Comparison of ENCODE assay signal across 9 cellular contexts in genomic region chr6:43724914-43725642, GRCh38. TPM values are rescaled to one million over a fixed set of nuclear protein-coding genes. Genes with fewer than 3 reads are reported as not detected.
A peak's percentile ranks its signal among the peaks of the same experiment; 100 is the strongest.
DNase-seq lines count a peak whose midpoint lies in the region; ATAC-seq, FAIRE-seq and TF ChIP-seq lines count a peak whose summit lies in the region.
"Had no signal": no experiment of that assay in that cellular context is flagged by ENCODE, and none has a peak within 500 bp of the region (broad histone marks: within the 10 kb centered on the region; RNA-seq: fewer than 3 reads in every experiment).

No MANE protein-coding gene starts in this region.

- WGBS in pancreas, 2 donors = 59 to 60% methylated on average over 17 of the region's 17 CpGs

- H3K4me3 ChIP-seq in epithelial cell of esophagus (ENCODE audit: low read length) = no peak overlapping the region
- H3K4me3 ChIP-seq in pancreas = no peak overlapping the region

- H3K36me3 ChIP-seq in pancreas = no peaks in the 10 kb centered on the region

- H3K27me3 Mint-ChIP-seq in activated CD8-positive, alpha-beta T cell treated with anti-CD3 and anti-CD28 coated beads, Interleukin-2, amount 10 ng/mL, durations not matched to agents 7 days and 5 days (ENCODE audit: low read depth) = peaks cover 15% of the 10 kb centered on the region

- peaks cover 30% of the 10 kb centered on the region for H3K4me1 Mint-ChIP-seq in activated CD8-positive, alpha-beta T cell treated with anti-CD3 and anti-CD28 coated beads, Interleukin-2, amount 10 ng/mL, durations not matched to agents 7 days and 5 days (ENCODE audit: low read depth)

- H3K9me3 ChIP-seq in pancreas = no peaks in the 10 kb centered on the region

- CTCF ChIA-PET in activated CD8-positive, alpha-beta T cell treated with anti-CD3 and anti-CD28 coated beads, Interleukin-2, amount 10 ng/mL, durations not matched to agents 7 days and 5 days (lab: Charles Lee) = interaction anchor here (0.6 to 4.9 kb wide), 24 partner anchors 8 to 512 kb away, joined by 3 to 38 read pairs (median 5); partner anchors contain the start of gene VEGFA

- H3K36me3 Mint-ChIP-seq in activated CD8-positive, alpha-beta T cell treated with anti-CD3 and anti-CD28 coated beads, Interleukin-2, amount 10 ng/mL, durations not matched to agents 7 days and 5 days (ENCODE audit: low read depth) = no peaks in the 10 kb centered on the region

- FAIRE-seq in pancreas (lab: Jason Lieb, UNC) = no peak
- FAIRE-seq: endothelial cell of umbilical vein had no signal

- peak; percentile 51 for ATAC-seq in HG02938 (IDR thresholded peaks at IDR 0.05; ENCODE audit: unreplicated experiment)
- peak; percentile 78 for ATAC-seq in activated CD8-positive, alpha-beta T cell treated with anti-CD3 and anti-CD28 coated beads, Interleukin-2, amount 10 ng/mL, durations not matched to agents 7 days and 5 days
- ATAC-seq in pancreas = peak; percentile 26 to 89 (median 79)

- peak overlapping the region; percentile 87 for H3K27ac Mint-ChIP-seq in activated CD8-positive, alpha-beta T cell treated with anti-CD3 and anti-CD28 coated beads, Interleukin-2, amount 10 ng/mL, durations not matched to agents 7 days and 5 days

- DNase-seq in NCI-H510A treated with DMSO at 0.1 percent for 48 hours (lab: John Stamatoyannopoulos, UW) = peak; percentile 75
- DNase-seq in activated CD8-positive, alpha-beta T cell treated with anti-CD3 and anti-CD28 coated beads, Interleukin-2, amount 10 ng/mL, durations not matched to agents 7 days and 5 days = peak; percentile 79
- DNase-seq in epithelial cell of esophagus (ENCODE audit: low read depth) = peak; percentile 95
- peak; percentile 38 to 68 (median 61) for DNase-seq in pancreas
- no peak for DNase-seq in posterior cingulate gyrus
- DNase-seq in NCI-H345 treated with DMSO at 0.1 percent for 48 hours (lab: John Stamatoyannopoulos, UW; ENCODE audit: unreplicated experiment) = no peak

- no peaks in the 10 kb centered on the region for H3K9me3 Mint-ChIP-seq in activated CD8-positive, alpha-beta T cell treated with anti-CD3 and anti-CD28 coated beads, Interleukin-2, amount 10 ng/mL, durations not matched to agents 7 days and 5 days (ENCODE audit: insufficient read depth)

- H3K27me3 ChIP-seq in pancreas = no peaks in the 10 kb centered on the region

- TF ChIP-seq CTCF in epithelial cell of esophagus (IDR thresholded peaks at IDR 0.05; ENCODE audit: insufficient read depth, low read depth, low read length, missing control alignments) (no peak), pancreas (IDR thresholded peaks at IDR 0.05) (no peak)

- H3K4me3 Mint-ChIP-seq in activated CD8-positive, alpha-beta T cell treated with anti-CD3 and anti-CD28 coated beads, Interleukin-2, amount 10 ng/mL, durations not matched to agents 7 days and 5 days = peak overlapping the region; percentile 39

- TF ChIP-seq POLR2A in GM15510 (IDR thresholded peaks at IDR 0.05; ENCODE audit: borderline replicate concordance, extremely low read depth, insufficient read length) = peak; percentile 43

- POLR2A ChIA-PET in activated CD8-positive, alpha-beta T cell treated with anti-CD3 and anti-CD28 coated beads, Interleukin-2, amount 10 ng/mL, durations not matched to agents 7 days and 5 days (lab: Charles Lee) = interaction anchor here (0.7 to 1.1 kb wide), 4 partner anchors 49 to 350 kb away, joined by 3 to 4 read pairs (median 3); no protein-coding TSS in a partner anchor

- H3K27ac ChIP-seq in pancreas = peak overlapping the region in 1 of 4 donors; percentile 26

- no peaks in the 10 kb centered on the region for H3K4me1 ChIP-seq in pancreas

- intact Hi-C loops in pancreas (cut with DNase I) = loop anchor here in 2 of 3 donors (5.0 kb wide), 2 partner anchors 352 to 357 kb away; no protein-coding TSS in a partner anchor
- intact Hi-C loops in posterior cingulate gyrus (cut with DNase I) = no loop called here

RNA-seq across cellular contexts. Expression of gene MRPS18A, which starts 37.5 kb away (rescaled TPM):
- 10 to 100 TPM; 38.7 to 43.2 TPM for total RNA-seq in activated CD8-positive, alpha-beta T cell treated with anti-CD3 and anti-CD28 coated beads, Interleukin-2, amount 10 ng/mL, durations not matched to agents 7 days and 5 days
- total RNA-seq in pancreas = 10 to 100 TPM; 10.9 to 18.2 (median 14.3) TPM
- polyA plus RNA-seq in pancreas = 10 to 100 TPM; 19.2 to 24.6 TPM

RNA-seq across cellular contexts. Expression of gene VEGFA, which starts 44.9 kb away (rescaled TPM):
- total RNA-seq in activated CD8-positive, alpha-beta T cell treated with anti-CD3 and anti-CD28 coated beads, Interleukin-2, amount 10 ng/mL, durations not matched to agents 7 days and 5 days = 10 to 100 TPM; 37.9 to 39.3 TPM
- 100 to 1,000 TPM in 1 of 6 donors, 10 to 100 TPM in 5; 55.2 to 127 (median 90.0) TPM for total RNA-seq in pancreas
- 100 to 1,000 TPM; 158 to 206 TPM for polyA plus RNA-seq in pancreas

Comparison
In these comparisons a context has a peak if more than half of its experiments do, and no peak if none do; other contexts are left out.
1. DNase-seq: peak in NCI-H510A treated with DMSO at 0.1 percent for 48 hours (single experiment), activated CD8-positive, alpha-beta T cell treated with anti-CD3 and anti-CD28 coated beads, Interleukin-2, amount 10 ng/mL, durations not matched to agents 7 days and 5 days (single experiment), epithelial cell of esophagus (single experiment) and pancreas (6 of 6); none in posterior cingulate gyrus (0 of 10) and NCI-H345 treated with DMSO at 0.1 percent for 48 hours (single experiment).
2. Peak in every context shown above with its lines, with median percentiles within 50 percentile points of each other: ATAC-seq.